8 cellular contexts compared by ENCODE assay signal in genomic region chr5:135569755-135570452, GRCh38. TPM values are rescaled to one million over a fixed set of nuclear protein-coding genes. Genes with fewer than 3 reads are reported as not detected.
DNase-seq lines count a peak whose midpoint lies in the region; ATAC-seq and TF ChIP-seq lines count a peak whose summit lies in the region.

No MANE protein-coding gene starts in this region.

- H3K27ac ChIP-seq in thyroid gland, result no peak overlapping the region
- H3K27ac ChIP-seq in prostate gland, result no peak overlapping the region

- H3K27me3 ChIP-seq in thyroid gland (no peaks in the 10 kb centered on the region), prostate gland (replicated peaks; ENCODE audit: insufficient read depth) (no peaks in the 10 kb centered on the region)

- CTCF ChIA-PET in HEK293T (lab: Yijun Ruan, JAX), result interaction anchor here (0.7 to 2.7 kb wide), 10 partner anchors 9 to 603 kb away, joined by 3 to 13 read pairs (median 6); partner anchors contain the start of gene SLC25A48

- 46 to 50% methylated on average over 10 of the region's 10 CpGs for WGBS in thyroid gland, 2 donors
- WGBS in prostate gland, result 67% methylated on average over 10 of the region's 10 CpGs
- 39 to 45% methylated on average over 8 to 10 of the region's 10 CpGs for WGBS in lower leg skin, 2 donors

- TF ChIP-seq CTCF in fibroblast of villous mesenchyme (IDR thresholded peaks at IDR 0.05; ENCODE audit: insufficient read depth, low read depth, low read length), result peak; percentile 64
- peak in 2 of 6 experiments; percentile 20 to 45 for TF ChIP-seq CTCF in thyroid gland (IDR thresholded peaks at IDR 0.05)
- peak in 1 of 4 experiments; percentile 38 for TF ChIP-seq CTCF in prostate gland (IDR thresholded peaks at IDR 0.05)
- TF ChIP-seq CTCF in lower leg skin (IDR thresholded peaks at IDR 0.05), result no peak

- no peaks in the 10 kb centered on the region for H3K36me3 ChIP-seq in thyroid gland
- no peaks in the 10 kb centered on the region for H3K36me3 ChIP-seq in prostate gland

- DNase-seq in CD1c-positive myeloid dendritic cell (ENCODE audit: extremely low spot score) (peak; percentile 39), HEK293T (ENCODE audit: extremely low spot score) (peak; percentile 72), RKO (ENCODE audit: low spot score) (peak; percentile 46), fibroblast of villous mesenchyme (ENCODE audit: low read depth) (peak; percentile 20), thyroid gland (peak; percentile 19 to 38), prostate gland (ENCODE audit: low spot score) (no peak), lower leg skin (ENCODE audit: low spot score in 2 of 2) (no peak)

- H3K9me3 ChIP-seq in thyroid gland (no peaks in the 10 kb centered on the region), prostate gland (no peaks in the 10 kb centered on the region)

- TF ChIP-seq POLR2A in thyroid gland (IDR thresholded peaks at IDR 0.05) (no peak), prostate gland (IDR thresholded peaks at IDR 0.05) (no peak), lower leg skin (IDR thresholded peaks at IDR 0.05) (no peak), GM18505 (IDR thresholded peaks at IDR 0.05; ENCODE audit: borderline replicate concordance, extremely low read depth, insufficient read depth, insufficient read length) (no peak)

- H3K4me3 ChIP-seq in fibroblast of villous mesenchyme (ENCODE audit: low read depth, low read length) (no peak overlapping the region), thyroid gland (replicated peaks in 1 of 3) (no peak overlapping the region), prostate gland (no peak overlapping the region), lower leg skin (ENCODE audit: low read depth, poor library complexity, severe bottlenecking) (no peak overlapping the region)

- intact Hi-C loops in thyroid gland (cut with DNase I) (no loop called here), prostate gland (cut with DNase I) (loop anchor here (10.0 kb wide), 1 partner anchor 645 kb away; no protein-coding TSS in a partner anchor), lower leg skin (cut with DNase I; ENCODE audit: low total_unique reads) (loop anchor here (5.0 kb wide), 1 partner anchor 167 kb away; no protein-coding TSS in a partner anchor)

- ATAC-seq in GM18505 (IDR thresholded peaks at IDR 0.05; ENCODE audit: unreplicated experiment), result no peak

- POLR2A ChIA-PET in HEK293T (lab: Yijun Ruan, JAX), result no interaction called here

- no peaks in the 10 kb centered on the region for H3K4me1 ChIP-seq in thyroid gland
- no peaks in the 10 kb centered on the region for H3K4me1 ChIP-seq in prostate gland (replicated peaks)

TF ChIP-seq in HEK293T, 16 proteins besides CTCF, POLR2A, EP300 and RAD21:
- TF ChIP-seq BHLHE40 (IDR thresholded peaks at IDR 0.05; ENCODE audit: borderline replicate concordance) (no peak), L3MBTL2 (conservative IDR thresholded peaks at IDR 0.05) (no peak), FOXK2 (IDR thresholded peaks at IDR 0.05) (no peak), FOXM1 (IDR thresholded peaks at IDR 0.05; ENCODE audit: borderline replicate concordance) (no peak), LEF1 (IDR thresholded peaks at IDR 0.05; ENCODE audit: borderline replicate concordance) (no peak), PKNOX1 (IDR thresholded peaks at IDR 0.05) (no peak), HDGF (IDR thresholded peaks at IDR 0.05; ENCODE audit: borderline replicate concordance) (no peak), SUZ12 (IDR thresholded peaks at IDR 0.05) (no peak), ARNT (IDR thresholded peaks at IDR 0.05) (no peak)
TF ChIP-seq in HEK293T: peak in this region for 0.

RNA-seq across cellular contexts. Expression of gene CXCL14, which starts 8.9 kb away (rescaled TPM):
- not detected in 2 replicates for total RNA-seq in fibroblast of villous mesenchyme
- 10 to 100 TPM; 39.4 to 57.0 (median 48.9) TPM for total RNA-seq in thyroid gland
- total RNA-seq in prostate gland, result 1 to 10 TPM; 2.2 to 2.4 TPM
- 100 to 1,000 TPM; 157 to 344 (median 251) TPM for total RNA-seq in lower leg skin

RNA-seq across cellular contexts. Expression of gene NEUROG1, which starts 34.1 kb away (rescaled TPM):
- total RNA-seq in fibroblast of villous mesenchyme (not detected in 2 replicates), thyroid gland (not detected), prostate gland (not detected), lower leg skin (not detected)

Comparison
In these comparisons a context has a peak if more than half of its experiments do, and no peak if none do; other contexts are left out.
1. DNase-seq: peak in CD1c-positive myeloid dendritic cell (single experiment), HEK293T (single experiment), RKO (single experiment), fibroblast of villous mesenchyme (single experiment) and thyroid gland (2 of 2); none in prostate gland (single experiment) and lower leg skin (0 of 2).
2. RNA of gene CXCL14, which starts 8.9 kb away (total RNA-seq): 157 to 344 TPM in lower leg skin and 39.4 to 57.0 TPM in thyroid gland; 2.2 to 2.4 TPM in prostate gland and not detected in fibroblast of villous mesenchyme; every median in the first group is over 10 times any median in the second.